ENCODE assay signal across 17 cellular contexts in genomic region chr17:27513849-27514248, GRCh38. TPM values are rescaled to one million over a fixed set of nuclear protein-coding genes. Genes with fewer than 3 reads are reported as not detected.
A peak's percentile ranks its signal among the peaks of the same experiment; 100 is the strongest.
DNase-seq lines count a peak whose midpoint lies in the region; ATAC-seq and TF ChIP-seq lines count a peak whose summit lies in the region.
"Had no signal": no experiment of that assay in that cellular context is flagged by ENCODE, and none has a peak within 500 bp of the region (broad histone marks: within the 10 kb centered on the region; RNA-seq: fewer than 3 reads in every experiment).

No MANE protein-coding gene starts in this region.

- no peak overlapping the region for H4K91ac ChIP-seq in H9 (ENCODE audit: insufficient read length, low read depth, low read length)

- no peak overlapping the region for H3K23ac ChIP-seq in H9 (ENCODE audit: insufficient read length, low read depth, low read length)

- H3K56ac ChIP-seq in H9 (ENCODE audit: insufficient read length, low read depth, low read length) = no peak overlapping the region

- no peaks in the 10 kb centered on the region for H3K79me1 ChIP-seq in H9 (ENCODE audit: insufficient read depth, low read depth, low read length, poor library complexity, severe bottlenecking)

- no CpG with 5 or more reads among the region's 8 CpGs for whole genome bisulfite sequencing in H9 (ENCODE audit: extremely low coverage, insufficient read length, low lambda C conversion rate)

- peak overlapping the region in 1 of 2 experiments; percentile 13; a peak in 1 of 5 replicates for H3K4me3 Mint-ChIP-seq in H9
- H3K4me3 Mint-ChIP-seq: activated CD4-positive, alpha-beta T cell treated with anti-CD3 and anti-CD28 coated beads, Interleukin-2, amount 10 ng/mL, durations not matched to agents 24 days and 14 days; natural killer cell treated with Interleukin-12 subunit alpha and Interleukin-12 subunit beta and Interleukin-15 and Interleukin-18, amount 100 ng/mL, for 72 hours had no signal

- H3K4me2 ChIP-seq in H9 (ENCODE audit: insufficient read depth, insufficient read length, low read length) = no peak overlapping the region
- H3K4me2 ChIP-seq: smooth muscle cell had no signal

- no peaks in the 10 kb centered on the region for H3K27me3 ChIP-seq in H9 (ENCODE audit: insufficient read depth, low read length)
- H3K27me3 ChIP-seq: gastroesophageal sphincter had no signal

- peak overlapping the region; percentile 12 to 95 (median 92); a peak in 5 of 7 replicates for H3K27ac Mint-ChIP-seq in H9
- H3K27ac Mint-ChIP-seq: activated CD4-positive, alpha-beta T cell treated with anti-CD3 and anti-CD28 coated beads, Interleukin-2, amount 10 ng/mL, durations not matched to agents 24 days and 14 days had no signal

- no peak overlapping the region for H2AFZ ChIP-seq in H9 (ENCODE audit: low read length)

- H4K20me1 ChIP-seq in H9 (ENCODE audit: control insufficient read depth, insufficient read depth, insufficient read length) = no peaks in the 10 kb centered on the region

- 0 out of 7 replicates have a peak, but pooled peaks cover 0 to 1% (median 0%) of the 10 kb centered on the region in 3 experiments for H3K36me3 Mint-ChIP-seq in H9 (ENCODE audit: insufficient read depth in 1 of 3, low read depth in 3 of 3)
- H3K36me3 Mint-ChIP-seq: natural killer cell treated with Interleukin-12 subunit alpha and Interleukin-12 subunit beta and Interleukin-15 and Interleukin-18, amount 100 ng/mL, for 72 hours had no signal

- no peak overlapping the region for H3K27ac ChIP-seq in H9 (ENCODE audit: insufficient read length, low read depth, low read length)
- H3K27ac ChIP-seq: gastroesophageal sphincter, prostate gland, RWPE1 had no signal

- TF ChIP-seq CTCF in H9 (conservative IDR thresholded peaks at IDR 0.05) = no peak

- H2BK20ac ChIP-seq in H9 (ENCODE audit: low read depth, low read length, poor library complexity, severe bottlenecking) = no peak overlapping the region

- H3K27me3 Mint-ChIP-seq in H9 (ENCODE audit: low read depth) = no peaks in the 10 kb centered on the region
- H3K27me3 Mint-ChIP-seq: activated CD4-positive, alpha-beta T cell treated with anti-CD3 and anti-CD28 coated beads, Interleukin-2, amount 10 ng/mL, durations not matched to agents 24 days and 14 days; natural killer cell treated with Interleukin-12 subunit alpha and Interleukin-12 subunit beta and Interleukin-15 and Interleukin-18, amount 100 ng/mL, for 72 hours had no signal

- H3K4me1 ChIP-seq in H9 (ENCODE audit: insufficient read depth, low read length) = peaks cover 17% of the 10 kb centered on the region; the same call in 1 of the 2 replicates
- H3K4me1 ChIP-seq: prostate gland had no signal

- H3K4me1 Mint-ChIP-seq in H9 = peaks cover 73 to 77% of the 10 kb centered on the region in 2 experiments

- H3T11ph ChIP-seq in H9 (ENCODE audit: low read length) = no peak overlapping the region

- H2BK5ac ChIP-seq in H9 (ENCODE audit: insufficient read length, low read length) = no peak overlapping the region

- H3K23me2 ChIP-seq in H9 (ENCODE audit: insufficient read length, low read depth, low read length, poor library complexity, severe bottlenecking) = no peaks in the 10 kb centered on the region

- no peak overlapping the region for H4K8ac ChIP-seq in H9 (replicated peaks; ENCODE audit: insufficient read length, low read depth, low read length)

- H3K9me3 ChIP-seq in H9 (ENCODE audit: control insufficient read depth, low read depth, low read length) = no peaks in the 10 kb centered on the region
- H3K9me3 ChIP-seq: gastroesophageal sphincter, prostate gland had no signal

- no peaks in the 10 kb centered on the region; the same call in 1 of the 2 replicates for H3K79me2 ChIP-seq in H9 (ENCODE audit: insufficient read depth, low read length)

- no peak overlapping the region for H2BK15ac ChIP-seq in H9 (ENCODE audit: low read depth, low read length)

- no peak overlapping the region for H3K9ac ChIP-seq in H9 (ENCODE audit: extremely low read depth, insufficient read length, low read length)

- no peak overlapping the region for H2AK5ac ChIP-seq in H9 (ENCODE audit: insufficient read length, low read length)

- no peak overlapping the region for H3K18ac ChIP-seq in H9 (ENCODE audit: insufficient read length, low read depth, low read length)

- H4K5ac ChIP-seq in H9 (ENCODE audit: insufficient read length, low read depth, low read length) = no peak overlapping the region

- DNase-seq in H9 = no peak
- DNase-seq in amygdala (lab: John Stamatoyannopoulos, UW) = peak in 35 of 56 donors; percentile 24 to 78 (median 46)
- DNase-seq in hypothalamus (lab: John Stamatoyannopoulos, UW) = peak in 26 of 51 donors; percentile 22 to 83 (median 46)
- DNase-seq in putamen (ENCODE audit: low spot score) = peak; percentile 91
- no peak for DNase-seq in kidney tubule cell (ENCODE audit: low spot score)
- no peak for DNase-seq in iPS-NIHi7 (ENCODE audit: extremely low spot score)
- DNase-seq: activated CD4-positive, alpha-beta T cell treated with anti-CD3 and anti-CD28 coated beads, Interleukin-2, amount 10 ng/mL, durations not matched to agents 24 days and 14 days; Caco-2; NCI-H1436 treated with DMSO at 0.1 percent for 48 hours; stimulated activated CD4-positive, alpha-beta T cell treated with anti-CD3 and anti-CD28 coated beads, Interleukin-4, amount 100 ng/mL, for 4 hours had no signal

- H3K14ac ChIP-seq in H9 (ENCODE audit: insufficient read depth, low read length) = peak overlapping the region; percentile 47; the same call in 1 of the 2 replicates

- no peak overlapping the region for H2BK120ac ChIP-seq in H9 (ENCODE audit: low read depth, low read length, poor library complexity, severe bottlenecking)

- no peaks in the 10 kb centered on the region; a peak in 1 of 5 replicates for H3K9me3 Mint-ChIP-seq in H9
- H3K9me3 Mint-ChIP-seq: activated CD4-positive, alpha-beta T cell treated with anti-CD3 and anti-CD28 coated beads, Interleukin-2, amount 10 ng/mL, durations not matched to agents 24 days and 14 days; natural killer cell treated with Interleukin-12 subunit alpha and Interleukin-12 subunit beta and Interleukin-15 and Interleukin-18, amount 100 ng/mL, for 72 hours had no signal

- no peak for ATAC-seq in GM21360 (IDR thresholded peaks at IDR 0.05; ENCODE audit: unreplicated experiment)
- no peak for ATAC-seq in GM19023 (IDR thresholded peaks at IDR 0.05; ENCODE audit: unreplicated experiment)
- ATAC-seq: gastroesophageal sphincter; natural killer cell treated with Interleukin-12 subunit alpha and Interleukin-12 subunit beta and Interleukin-15 and Interleukin-18, amount 100 ng/mL, for 72 hours had no signal

- no peak overlapping the region for H2BK12ac ChIP-seq in H9 (ENCODE audit: insufficient read length, low read depth, low read length)

- no peak overlapping the region for H3K4ac ChIP-seq in H9 (ENCODE audit: low read depth, low read length)

RNA-seq across cellular contexts. Expression of gene KSR1, which starts 57.6 kb away (rescaled TPM):
- total RNA-seq in H9 (2021) = 43.5 and 44.9 TPM in 2 replicates

Comparison
In these comparisons a context has a peak if more than half of its experiments do, and no peak if none do; other contexts are left out.
1. DNase-seq: peak in amygdala (35 of 56), hypothalamus (26 of 51) and putamen (single experiment); none in H9 (single experiment), kidney tubule cell (single experiment) and iPS-NIHi7 (single experiment).